22 cellular contexts compared by ENCODE assay signal in genomic region chr7:108193593-108194498, GRCh38.
A peak's percentile ranks its signal among the peaks of the same experiment; 100 is the strongest.
DNase-seq lines count a peak whose midpoint lies in the region; ATAC-seq and TF ChIP-seq lines count a peak whose summit lies in the region.
"Had no signal": no experiment of that assay in that cellular context is flagged by ENCODE, and none has a peak within 500 bp of the region (broad histone marks: within the 10 kb centered on the region; RNA-seq: fewer than 3 reads in every experiment).

No MANE protein-coding gene starts in this region.

- H3K9ac ChIP-seq in endocrine pancreas (ENCODE audit: control insufficient read depth, insufficient read depth, low read length) = no peak overlapping the region

- ATAC-seq in GM18517 (IDR thresholded peaks at IDR 0.05; ENCODE audit: unreplicated experiment) = no peak
- ATAC-seq: naive thymus-derived CD8-positive, alpha-beta T cell had no signal

- peaks cover 15% of the 10 kb centered on the region for H3K36me3 Mint-ChIP-seq in Caco-2 (ENCODE audit: insufficient read depth, unreplicated experiment)
- H3K36me3 Mint-ChIP-seq: CD8-positive, alpha-beta memory T cell had no signal

- intact Hi-C loops in Caco-2 (cut with micrococcal nuclease; ENCODE audit: unreplicated experiment) = no loop called here

- no TSS peak for BruUV-seq in Caco-2 (replicated peaks; lab: Mats Ljungman, UMichigan)

- CTCF ChIA-PET in Caco-2 (lab: Charles Lee) = no interaction called here

- POLR2A ChIA-PET in Caco-2 (lab: Charles Lee) = no interaction called here

- H3K9me3 ChIP-seq in endocrine pancreas (ENCODE audit: control insufficient read depth, low read length) (no peaks in the 10 kb centered on the region), Caco-2 (no peaks in the 10 kb centered on the region)
- H3K9me3 ChIP-seq: ascending aorta, spleen, vagina had no signal

- H3K27ac Mint-ChIP-seq in Caco-2 (ENCODE audit: unreplicated experiment) = no peak overlapping the region
- H3K27ac Mint-ChIP-seq: activated CD4-positive, alpha-beta T cell treated with anti-CD3 and anti-CD28 coated beads, Interleukin-2, amount 10 ng/mL, durations not matched to agents 7 days and 5 days; progenitor cell of endocrine pancreas had no signal

- no peak for TF ChIP-seq CTCF in Caco-2 (IDR thresholded peaks at IDR 0.05; ENCODE audit: insufficient read depth in 1 of 2, low read depth in 1 of 2, low read length in 1 of 2, severe bottlenecking in 1 of 2, unreplicated experiment in 1 of 2)

- DNase-seq in DMS153 treated with DMSO at 0.1 percent for 48 hours (lab: John Stamatoyannopoulos, UW; ENCODE audit: unreplicated experiment) = peak; percentile 61
- peak; percentile 86 for DNase-seq in NCI-H146 (lab: John Stamatoyannopoulos, UW)
- peak; percentile 91 to 93 for DNase-seq in NCI-H526 (lab: John Stamatoyannopoulos, UW)
- no peak for DNase-seq in Caco-2
- no peak for DNase-seq in globus pallidus (ENCODE audit: low spot score)
- DNase-seq in activated CD4-positive, alpha-beta T cell treated with anti-CD3 and anti-CD28 coated beads for 48 hours = no peak
- DNase-seq: activated CD4-positive, alpha-beta T cell treated with anti-CD3 and anti-CD28 coated beads, Interleukin-2, amount 10 ng/mL, durations not matched to agents 7 days and 5 days; activated naive CD4-positive, alpha-beta T cell treated with Interleukin-2 at 50 U/mL for 16 hours; CD8-positive, alpha-beta memory T cell; cerebellar nuclear complex; effector memory CD4-positive, alpha-beta T cell; H7; KBM-7; naive thymus-derived CD8-positive, alpha-beta T cell; NCI-H1436 treated with DMSO at 0.1 percent for 48 hours; spleen; substantia nigra had no signal

- H3K27me3 ChIP-seq in endocrine pancreas (ENCODE audit: control insufficient read depth, insufficient read depth, low read length) (no peaks in the 10 kb centered on the region), Caco-2 (replicated peaks; ENCODE audit: control insufficient read depth, insufficient read depth, low read length) (no peaks in the 10 kb centered on the region)
- H3K27me3 ChIP-seq: ascending aorta, spleen, vagina had no signal

- H3K36me3 ChIP-seq in endocrine pancreas (ENCODE audit: control insufficient read depth, insufficient read depth, low read length) = peaks cover 2% of the 10 kb centered on the region
- peaks cover 1% of the 10 kb centered on the region; the same call in 1 of the 2 replicates for H3K36me3 ChIP-seq in Caco-2 (ENCODE audit: control insufficient read depth, insufficient read depth, low read length)
- H3K36me3 ChIP-seq: ascending aorta, spleen, vagina had no signal

- H3K9me3 Mint-ChIP-seq in Caco-2 (ENCODE audit: unreplicated experiment) = no peaks in the 10 kb centered on the region
- H3K9me3 Mint-ChIP-seq: activated CD4-positive, alpha-beta T cell treated with anti-CD3 and anti-CD28 coated beads, Interleukin-2, amount 10 ng/mL, durations not matched to agents 7 days and 5 days; CD8-positive, alpha-beta memory T cell had no signal

- no peaks in the 10 kb centered on the region for H3K27me3 Mint-ChIP-seq in Caco-2 (ENCODE audit: insufficient read depth, unreplicated experiment)
- H3K27me3 Mint-ChIP-seq: CD8-positive, alpha-beta memory T cell; naive thymus-derived CD8-positive, alpha-beta T cell; progenitor cell of endocrine pancreas had no signal

- peak overlapping the region; percentile 64 for H3K4me3 ChIP-seq in endocrine pancreas (ENCODE audit: control insufficient read depth, insufficient read depth, low read length)
- no peak overlapping the region for H3K4me3 ChIP-seq in Caco-2 (ENCODE audit: low read depth, low read length)
- H3K4me3 ChIP-seq: ascending aorta, spleen, vagina had no signal

- H3K4me3 Mint-ChIP-seq in Caco-2 (ENCODE audit: unreplicated experiment) = no peak overlapping the region
- H3K4me3 Mint-ChIP-seq: activated CD4-positive, alpha-beta T cell treated with anti-CD3 and anti-CD28 coated beads, Interleukin-2, amount 10 ng/mL, durations not matched to agents 7 days and 5 days; CD8-positive, alpha-beta memory T cell; naive thymus-derived CD8-positive, alpha-beta T cell had no signal

- peaks cover under 1% of the 10 kb centered on the region for H3K4me1 Mint-ChIP-seq in Caco-2 (ENCODE audit: low read depth, unreplicated experiment)
- H3K4me1 Mint-ChIP-seq: CD8-positive, alpha-beta memory T cell had no signal

- H3K4me1 ChIP-seq in endocrine pancreas (ENCODE audit: control insufficient read depth, insufficient read depth, low read length) (peaks cover 22% of the 10 kb centered on the region), Caco-2 (no peaks in the 10 kb centered on the region)
- H3K4me1 ChIP-seq: ascending aorta, spleen, vagina had no signal

Comparison
In these comparisons a context has a peak if more than half of its experiments do, and no peak if none do; other contexts are left out.
1. DNase-seq: peak in DMS153 treated with DMSO at 0.1 percent for 48 hours (single experiment), NCI-H146 (single experiment) and NCI-H526 (2 of 2); none in Caco-2 (0 of 2), globus pallidus (single experiment) and activated CD4-positive, alpha-beta T cell treated with anti-CD3 and anti-CD28 coated beads for 48 hours (single experiment).